Comparison of ENCODE assay signal across 34 cellular contexts in the genomic region with DNA sequence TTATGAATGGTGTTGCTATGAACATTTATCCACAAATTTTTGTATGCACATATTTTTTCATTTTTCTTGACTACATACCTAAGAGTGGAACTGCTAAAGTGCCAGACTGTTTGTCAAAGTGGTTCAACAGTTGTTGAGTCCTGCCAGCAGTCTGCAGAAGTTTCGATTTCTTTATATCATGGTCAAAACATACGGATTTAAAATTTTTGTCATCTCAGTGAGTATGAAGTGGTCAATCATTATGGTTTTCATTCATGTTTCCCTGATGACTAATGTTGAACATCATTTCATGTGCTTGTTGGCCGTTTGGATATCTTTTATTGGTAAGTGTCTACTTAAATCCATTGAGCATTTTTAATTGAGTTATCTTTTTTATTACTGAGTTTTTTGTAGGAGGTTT.
"Had no signal": no experiment of that assay in that cellular context is flagged by ENCODE, and none has a peak within 500 bp of the region (broad histone marks: within the 10 kb centered on the region; RNA-seq: fewer than 3 reads in every experiment).

No MANE protein-coding gene starts in this region.

- H3K9me3 Mint-ChIP-seq: effector memory CD8-positive, alpha-beta T cell; naive thymus-derived CD8-positive, alpha-beta T cell; neural crest cell; T-helper 1 cell treated with Interleukin-12 subunit alpha and Interleukin-12 subunit beta and Interleukin-4 antibody, amounts not matched to agents 30 μg/mL and 1 μg/mL, for 36 hours had no signal

- H3K27me3 Mint-ChIP-seq: activated naive CD8-positive, alpha-beta T cell; effector memory CD8-positive, alpha-beta T cell; naive thymus-derived CD8-positive, alpha-beta T cell had no signal

- H3K9me3 ChIP-seq: adrenal gland, gastrocnemius medialis, right lobe of liver had no signal

- H3K27ac ChIP-seq: adrenal gland, ascending aorta, brain microvascular endothelial cell, gastrocnemius medialis, right lobe of liver, skin epidermis, tibial nerve, VCaP had no signal

- DNase-seq: activated CD4-positive, alpha-beta T cell treated with anti-CD3 and anti-CD28 coated beads for 48 hours; activated CD4-positive, alpha-beta T cell treated with anti-CD3 and anti-CD28 coated beads, Interleukin-2, amount 50 U/mL, for 48 hours; activated CD8-positive, alpha-beta memory T cell treated with anti-CD3 and anti-CD28 coated beads for 24 hours; activated effector memory CD4-positive, alpha-beta T cell treated with Interleukin-2 at 50 U/mL for 16 hours; activated naive CD4-positive, alpha-beta T cell treated with Interleukin-2 at 50 U/mL for 16 hours; adrenal gland; brain microvascular endothelial cell; caudate nucleus; cortex of kidney; effector memory CD8-positive, alpha-beta T cell; gastrocnemius medialis; glutamatergic neuron; islet precursor cell; left ventricle myocardium superior; mammary epithelial cell; naive thymus-derived CD8-positive, alpha-beta T cell; occipital lobe; right lobe of liver; stimulated activated CD4-positive, alpha-beta T cell treated with anti-CD3 and anti-CD28 coated beads, Interleukin-12 subunit alpha, Interleukin-12 subunit beta, amount 100 ng/mL, for 4 hours; stimulated activated CD4-positive, alpha-beta T cell treated with anti-CD3 and anti-CD28 coated beads, Interleukin-4, amount 100 ng/mL, for 4 hours; stimulated activated CD8-positive, alpha-beta memory T cell treated with anti-CD3 and anti-CD28 coated beads, Interleukin-4, amount 100 ng/mL, for 48 hours; stimulated activated naive CD4-positive, alpha-beta T cell; T-helper 9 cell had no signal

- H3K4me3 Mint-ChIP-seq: activated naive CD8-positive, alpha-beta T cell; effector memory CD8-positive, alpha-beta T cell; mesothelial cell of epicardium; naive thymus-derived CD8-positive, alpha-beta T cell; neural crest cell; T-helper 1 cell treated with Interleukin-12 subunit alpha and Interleukin-12 subunit beta and Interleukin-4 antibody, amounts not matched to agents 30 μg/mL and 1 μg/mL, for 36 hours had no signal

- H3K27ac Mint-ChIP-seq: activated naive CD8-positive, alpha-beta T cell; effector memory CD8-positive, alpha-beta T cell; mesothelial cell of epicardium; naive thymus-derived CD8-positive, alpha-beta T cell; T-helper 1 cell treated with Interleukin-12 subunit alpha and Interleukin-12 subunit beta and Interleukin-4 antibody, amounts not matched to agents 30 μg/mL and 1 μg/mL, for 36 hours had no signal

- H3K4me3 ChIP-seq: adrenal gland, ascending aorta, gastrocnemius medialis, right lobe of liver, skin epidermis, tibial nerve had no signal

- H3K36me3 ChIP-seq: adrenal gland, ascending aorta, brain microvascular endothelial cell, gastrocnemius medialis, right lobe of liver, tibial nerve had no signal

- H3K27me3 ChIP-seq: adrenal gland, ascending aorta, brain microvascular endothelial cell, gastrocnemius medialis, right lobe of liver, tibial nerve had no signal

- ATAC-seq: activated CD4-positive, CD25-positive, alpha-beta regulatory T cell treated with anti-CD3 and anti-CD28 coated beads, Interleukin-2, amount 50 U/mL, for 24 hours; effector memory CD8-positive, alpha-beta T cell; esophagus mucosa; gastrocnemius medialis; left ventricle myocardium superior; naive thymus-derived CD8-positive, alpha-beta T cell had no signal

- H3K4me1 ChIP-seq: adrenal gland, ascending aorta, gastrocnemius medialis, tibial nerve had no signal

- FAIRE-seq: endothelial cell of umbilical vein had no signal

- H3K4me1 Mint-ChIP-seq: mesothelial cell of epicardium; naive thymus-derived CD8-positive, alpha-beta T cell; neural crest cell had no signal
